1 cellular context compared by ENCODE assay signal in the genomic region with DNA sequence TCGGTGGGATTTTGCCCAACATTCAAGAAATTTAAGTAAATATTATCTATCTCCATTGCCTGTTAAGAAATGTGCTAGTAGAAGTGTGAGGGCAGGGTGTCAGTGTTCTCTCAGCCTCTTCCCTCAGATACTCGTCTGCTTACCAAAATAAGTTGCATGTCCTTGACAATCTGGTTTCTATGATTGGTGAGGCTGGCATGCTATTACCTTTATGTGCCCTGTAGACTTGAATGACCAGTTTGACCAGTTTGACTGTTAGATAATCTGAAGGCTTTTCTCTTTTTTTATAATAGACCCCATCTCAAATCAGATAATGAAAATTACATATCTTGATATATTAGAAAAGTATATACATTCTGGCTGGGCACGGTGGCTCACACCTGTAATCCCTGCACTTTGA.
A peak's percentile ranks its signal among the peaks of the same experiment; 100 is the strongest.
TF ChIP-seq lines count a peak whose summit lies in the region.

No MANE protein-coding gene starts in this region.

TF ChIP-seq in HCT116, 20 proteins besides CTCF, POLR2A, EP300 and RAD21 (continued from another document):
- 0 out of 2 replicates have a peak, but pooled peaks have one; percentile 11 for TF ChIP-seq JUND (IDR thresholded peaks at IDR 0.05)
- TF ChIP-seq SRF (IDR thresholded peaks at IDR 0.05; ENCODE audit: low read depth), result no peak
- TF ChIP-seq CBX3 (IDR thresholded peaks at IDR 0.05; ENCODE audit: low read depth), result no peak
- TF ChIP-seq POLR2AphosphoS5 (IDR thresholded peaks at IDR 0.05; ENCODE audit: low read depth, low read length), result no peak
- peak; percentile 37 for TF ChIP-seq SP1 (IDR thresholded peaks at IDR 0.05; ENCODE audit: low read depth)
- TF ChIP-seq ZFX (IDR thresholded peaks at IDR 0.05), result no peak
- TF ChIP-seq CEBPB (IDR thresholded peaks at IDR 0.05; ENCODE audit: low read depth), result no peak
- TF ChIP-seq, protein P1, sequence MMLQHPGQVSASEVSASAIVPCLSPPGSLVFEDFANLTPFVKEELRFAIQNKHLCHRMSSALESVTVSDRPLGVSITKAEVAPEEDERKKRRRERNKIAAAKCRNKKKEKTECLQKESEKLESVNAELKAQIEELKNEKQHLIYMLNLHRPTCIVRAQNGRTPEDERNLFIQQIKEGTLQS (IDR thresholded peaks at IDR 0.05), result no peak
- TF ChIP-seq FOSL1 (IDR thresholded peaks at IDR 0.05; ENCODE audit: low read depth), result no peak
- TF ChIP-seq ZNF274 (IDR thresholded peaks at IDR 0.05; ENCODE audit: low read depth, low read length), result no peak
- no peak for TF ChIP-seq SIN3A (IDR thresholded peaks at IDR 0.05; ENCODE audit: low read depth)
- TF ChIP-seq YY1 (IDR thresholded peaks at IDR 0.05; ENCODE audit: extremely low read depth, insufficient replicate concordance, low read depth, low read length), result no peak
- no peak for TF ChIP-seq TCF7L2 (IDR thresholded peaks at IDR 0.05; ENCODE audit: borderline replicate concordance, extremely low read depth, insufficient read depth, insufficient read length)
- no peak for TF ChIP-seq EZH2 (IDR thresholded peaks at IDR 0.05)
- no peak for TF ChIP-seq EGR1 (IDR thresholded peaks at IDR 0.05; ENCODE audit: low read depth)
- no peak for TF ChIP-seq EZH2phosphoT487 (IDR thresholded peaks at IDR 0.05; ENCODE audit: borderline replicate concordance)
